In the genomic region with DNA sequence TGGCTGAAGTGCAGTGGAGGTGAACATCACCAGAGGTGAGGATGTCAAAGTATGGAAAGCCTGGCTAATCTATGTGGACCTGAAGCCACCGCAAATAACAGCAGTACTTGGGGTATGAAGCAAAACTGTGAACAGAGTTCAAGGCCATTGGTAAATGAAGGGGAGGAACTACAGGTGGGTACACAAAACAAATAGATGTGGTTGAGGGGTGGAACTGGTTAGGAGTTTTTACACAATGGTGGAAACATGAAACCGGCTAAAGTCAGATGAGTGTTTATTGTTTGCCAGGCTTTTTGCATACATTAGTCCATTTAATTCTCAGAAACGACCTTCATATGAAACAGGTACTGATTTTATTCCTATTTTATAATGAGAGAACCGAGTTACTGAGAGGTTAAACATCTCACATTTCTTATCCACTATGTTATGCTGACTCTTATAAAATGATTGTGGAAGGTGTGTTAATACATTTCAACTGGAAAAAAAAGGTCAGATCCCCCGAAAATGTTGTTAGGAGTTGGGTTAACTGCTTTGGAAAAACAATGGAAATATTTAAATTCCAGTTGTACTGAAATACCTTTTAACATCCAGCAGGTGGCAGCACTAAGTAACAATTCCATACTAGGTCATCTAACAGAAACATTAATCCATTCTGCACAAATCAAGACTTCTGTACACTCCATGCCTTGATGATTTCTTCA, we compare ENCODE assay signal across 8 cellular contexts. TPM values are rescaled to one million over a fixed set of nuclear protein-coding genes. Genes with fewer than 3 reads are reported as not detected.
DNase-seq lines count a peak whose midpoint lies in the region; ATAC-seq, FAIRE-seq and TF ChIP-seq lines count a peak whose summit lies in the region.

No MANE protein-coding gene starts in this region.

- H3K4me1 ChIP-seq in esophagus muscularis mucosa: peaks cover 0 to 7% (median 0%) of the 10 kb centered on the region in 4 donors
- no peaks in the 10 kb centered on the region for H3K4me1 ChIP-seq in pancreas

- TF ChIP-seq EP300 in Ishikawa (IDR thresholded peaks at IDR 0.05; ENCODE audit: borderline replicate concordance) (no peak), esophagus muscularis mucosa (IDR thresholded peaks at IDR 0.05) (no peak)

- TF ChIP-seq CTCF in esophagus muscularis mucosa (IDR thresholded peaks at IDR 0.05) (peak; percentile 65 to 73 (median 67)), pancreas (IDR thresholded peaks at IDR 0.05) (peak; percentile 17 to 58 (median 56))

- TF ChIP-seq RAD21 in Ishikawa (IDR thresholded peaks at IDR 0.05; ENCODE audit: low read depth): peak; percentile 56

- no peak overlapping the region for H3K27ac ChIP-seq in esophagus muscularis mucosa (replicated peaks in 1 of 4)
- H3K27ac ChIP-seq in pancreas: no peak overlapping the region

- no peak for TF ChIP-seq POLR2A in esophagus muscularis mucosa (IDR thresholded peaks at IDR 0.05; ENCODE audit: low read depth)

- H3K9me3 ChIP-seq in esophagus muscularis mucosa: no peaks in the 10 kb centered on the region
- no peaks in the 10 kb centered on the region for H3K9me3 ChIP-seq in pancreas

- H3K4me3 ChIP-seq in esophagus muscularis mucosa: no peak overlapping the region
- no peak overlapping the region for H3K4me3 ChIP-seq in pancreas

- 66% methylated on average over 5 of the region's 5 CpGs for WGBS in esophagus muscularis mucosa
- WGBS in pancreas, 2 donors: 52 to 60% methylated on average over 5 of the region's 5 CpGs

- peak; percentile 53 to 87 (median 79) for ATAC-seq in pancreas
- ATAC-seq in HG03039 (IDR thresholded peaks at IDR 0.05; ENCODE audit: unreplicated experiment): no peak

- intact Hi-C loops in esophagus muscularis mucosa (cut with DNase I) (no loop called here), pancreas (cut with DNase I) (no loop called here)

- FAIRE-seq in pancreas (lab: Jason Lieb, UNC): peak; percentile 66

- DNase-seq in NCI-H510A treated with DMSO at 0.1 percent for 48 hours (lab: John Stamatoyannopoulos, UW) (peak; percentile 87), NCI-H510A (lab: John Stamatoyannopoulos, UW) (no peak), RPMI8226 (peak; percentile 20), esophagus muscularis mucosa (ENCODE audit: extremely low spot score) (no peak), pancreas (no peak), GDM1 (lab: John Stamatoyannopoulos, UW) (no peak)

- H3K36me3 ChIP-seq in esophagus muscularis mucosa (peaks cover 36 to 74% (median 38%) of the 10 kb centered on the region in 4 donors), pancreas (peaks cover 0 to 16% (median 12%) of the 10 kb centered on the region in 3 donors)

- no peaks in the 10 kb centered on the region for H3K27me3 ChIP-seq in esophagus muscularis mucosa
- H3K27me3 ChIP-seq in pancreas: no peaks in the 10 kb centered on the region

TF ChIP-seq in Ishikawa, 13 proteins besides CTCF, POLR2A, EP300 and RAD21:
- TF ChIP-seq CEBPB (IDR thresholded peaks at IDR 0.05) (no peak), TAF1 (IDR thresholded peaks at IDR 0.05; ENCODE audit: low read depth) (no peak), EGR1 (IDR thresholded peaks at IDR 0.05) (no peak), YY1 (IDR thresholded peaks at IDR 0.05; ENCODE audit: low read depth) (no peak), MAX (IDR thresholded peaks at IDR 0.05) (no peak), FOXM1 (IDR thresholded peaks at IDR 0.05; ENCODE audit: borderline replicate concordance, low read depth) (no peak), NFIC (IDR thresholded peaks at IDR 0.05) (no peak), TEAD4 (IDR thresholded peaks at IDR 0.05) (no peak), CREB1 (IDR thresholded peaks at IDR 0.05; ENCODE audit: low read depth) (no peak)
- TF ChIP-seq, protein P1, sequence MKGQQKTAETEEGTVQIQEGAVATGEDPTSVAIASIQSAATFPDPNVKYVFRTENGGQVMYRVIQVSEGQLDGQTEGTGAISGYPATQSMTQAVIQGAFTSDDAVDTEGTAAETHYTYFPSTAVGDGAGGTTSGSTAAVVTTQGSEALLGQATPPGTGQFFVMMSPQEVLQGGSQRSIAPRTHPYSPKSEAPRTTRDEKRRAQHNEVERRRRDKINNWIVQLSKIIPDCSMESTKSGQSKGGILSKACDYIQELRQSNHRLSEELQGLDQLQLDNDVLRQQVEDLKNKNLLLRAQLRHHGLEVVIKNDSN (IDR thresholded peaks at IDR 0.05): no peak

RNA-seq across cellular contexts. Expression of gene GTF2B, which starts 44.3 kb away (rescaled TPM):
- 10 to 100 TPM; 22.4 to 39.6 (median 24.2) TPM for total RNA-seq in esophagus muscularis mucosa
- total RNA-seq in pancreas: 10 to 100 TPM in 3 of 6 donors, 1 to 10 TPM in 3; 6.3 to 15.5 (median 10.4) TPM
- 10 to 100 TPM; 11.1 to 18.6 TPM for polyA plus RNA-seq in pancreas

RNA-seq across cellular contexts. Expression of gene KYAT3, which starts 56.8 kb away (rescaled TPM):
- total RNA-seq in esophagus muscularis mucosa (10 to 100 TPM; 18.4 to 35.3 (median 21.8) TPM), pancreas (10 to 100 TPM; 11.2 to 17.9 (median 15.2) TPM)
- 10 to 100 TPM; 11.2 to 16.7 TPM for polyA plus RNA-seq in pancreas

RNA-seq across cellular contexts. Expression of gene RBMXL1, which starts 56.8 kb away (rescaled TPM):
- 10 to 100 TPM; 10.3 to 46.4 (median 16.0) TPM for total RNA-seq in esophagus muscularis mucosa
- total RNA-seq in pancreas: 10 to 100 TPM in 1 of 6 donors, 1 to 10 TPM in 5; 5.5 to 11.5 (median 7.3) TPM
- 1 to 10 TPM; 2.0 to 3.6 TPM for polyA plus RNA-seq in pancreas

Comparison
In these comparisons a context has a peak if more than half of its experiments do, and no peak if none do; other contexts are left out.
1. DNase-seq: peak in NCI-H510A treated with DMSO at 0.1 percent for 48 hours (single experiment) and RPMI8226 (single experiment); none in NCI-H510A (single experiment), esophagus muscularis mucosa (single experiment), pancreas (0 of 6) and GDM1 (single experiment).